In genomic region chr12:54383041-54383609, GRCh38 we compare ENCODE assay signal across 8 cellular contexts.
DNase-seq lines count a peak whose midpoint lies in the region; ATAC-seq and TF ChIP-seq lines count a peak whose summit lies in the region.
"Had no signal": no experiment of that assay in that cellular context is flagged by ENCODE, and none has a peak within 500 bp of the region (broad histone marks: within the 10 kb centered on the region; RNA-seq: fewer than 3 reads in every experiment).

No MANE protein-coding gene starts in this region.

- no peak for TF ChIP-seq POLR2A in NB4 (IDR thresholded peaks at IDR 0.05; ENCODE audit: extremely low read depth, insufficient read length)

- DNase-seq in GM03348 (ENCODE audit: low spot score) (peak; percentile 82), NB4 (ENCODE audit: low read depth) (peak; percentile 98), choroid plexus epithelial cell (ENCODE audit: low read depth) (peak; percentile 82), skeletal muscle cell (ENCODE audit: low read depth) (peak; percentile 86), NCI-H69 (lab: John Stamatoyannopoulos, UW) (no peak)
- no peak for DNase-seq in activated effector memory CD4-positive, alpha-beta T cell treated with Interleukin-2 at 50 U/mL for 16 hours
- DNase-seq: NCI-H1417 treated with DMSO at 0.1 percent for 48 hours had no signal

- no peak overlapping the region for H3K4me3 ChIP-seq in NB4 (ENCODE audit: low read depth, low read length)
- no peak overlapping the region for H3K4me3 ChIP-seq in choroid plexus epithelial cell (ENCODE audit: low read depth, low read length)
- H3K4me3 ChIP-seq in skeletal muscle cell (ENCODE audit: low read depth, low read length) = no peak overlapping the region

- no peak for ATAC-seq in GM19467 (IDR thresholded peaks at IDR 0.05; ENCODE audit: unreplicated experiment)

- TF ChIP-seq CTCF in NB4 (IDR thresholded peaks at IDR 0.05; ENCODE audit: low read depth, low read length) (no peak), choroid plexus epithelial cell (conservative IDR thresholded peaks at IDR 0.05; ENCODE audit: low read depth, low read length) (no peak)

Comparison
In these comparisons a context has a peak if more than half of its experiments do, and no peak if none do; other contexts are left out.
1. DNase-seq: peak in GM03348 (single experiment), NB4 (single experiment), choroid plexus epithelial cell (single experiment) and skeletal muscle cell (single experiment); none in activated effector memory CD4-positive, alpha-beta T cell treated with Interleukin-2 at 50 U/mL for 16 hours (single experiment) and NCI-H69 (single experiment).